ENCODE assay signal across 8 cellular contexts in genomic region chrX:46628406-46629371, GRCh38. TPM values are rescaled to one million over a fixed set of nuclear protein-coding genes. Genes with fewer than 3 reads are reported as not detected.
DNase-seq lines count a peak whose midpoint lies in the region; ATAC-seq and TF ChIP-seq lines count a peak whose summit lies in the region.

No MANE protein-coding gene starts in this region.

- no peaks in the 10 kb centered on the region for H3K79me2 ChIP-seq in trophoblast cell (ENCODE audit: control insufficient read depth, insufficient read depth, low read length, poor library complexity)

- H2BK120ac ChIP-seq in trophoblast cell (ENCODE audit: insufficient read depth, low read length, poor library complexity) = no peak overlapping the region

- no peaks in the 10 kb centered on the region for H3K36me3 ChIP-seq in trophoblast cell (ENCODE audit: control insufficient read depth in 1 of 2, insufficient read depth in 2 of 2, low read length in 2 of 2)

- no peak overlapping the region for H3K4me2 ChIP-seq in trophoblast cell (ENCODE audit: low read length)

- H3K79me1 ChIP-seq in trophoblast cell (ENCODE audit: low read length) = no peaks in the 10 kb centered on the region

- no peak overlapping the region for H2BK5ac ChIP-seq in trophoblast cell (ENCODE audit: low read depth, low read length, poor library complexity)

- no peak overlapping the region for H3K4me3 ChIP-seq in choroid plexus epithelial cell (ENCODE audit: low read depth, low read length)
- no peak overlapping the region for H3K4me3 ChIP-seq in trophoblast cell (ENCODE audit: low read depth, low read length)

- DNase-seq in choroid plexus epithelial cell (ENCODE audit: low read depth) = peak; percentile 84
- DNase-seq in trophoblast cell = peak; percentile 21 to 31
- no peak for DNase-seq in cortex of kidney (lab: John Stamatoyannopoulos, UW)
- no peak for DNase-seq in NCI-H1105 (lab: John Stamatoyannopoulos, UW)
- DNase-seq in COR-L47 (lab: John Stamatoyannopoulos, UW) = no peak

- no peak overlapping the region for H4K91ac ChIP-seq in trophoblast cell (ENCODE audit: low read depth, low read length)

- no peak overlapping the region for H4K8ac ChIP-seq in trophoblast cell (ENCODE audit: low read depth, low read length)

- H3K4ac ChIP-seq in trophoblast cell (ENCODE audit: low read depth, low read length) = no peak overlapping the region

- H3K27ac ChIP-seq in trophoblast cell (ENCODE audit: low read depth, low read length) = no peak overlapping the region

- no peaks in the 10 kb centered on the region for H3K27me3 ChIP-seq in trophoblast cell (ENCODE audit: insufficient read depth, low read length)

- WGBS in trophoblast cell (ENCODE audit: extremely low coverage, insufficient coverage, insufficient read length) = no CpG with 5 or more reads among the region's 6 CpGs

- no peak overlapping the region for H2AFZ ChIP-seq in trophoblast cell (ENCODE audit: insufficient read depth, low read length, poor library complexity)

- peaks cover 0 to 4% of the 10 kb centered on the region in 2 experiments for H3K4me1 ChIP-seq in trophoblast cell (ENCODE audit: control insufficient read depth in 1 of 2, insufficient read depth in 2 of 2, low read length in 2 of 2)

- no peak overlapping the region for H3K9ac ChIP-seq in trophoblast cell (ENCODE audit: low read length)

- no peaks in the 10 kb centered on the region for H3K9me3 ChIP-seq in trophoblast cell (ENCODE audit: insufficient read depth, low read depth, low read length)

- no peak overlapping the region for H3K23ac ChIP-seq in trophoblast cell (ENCODE audit: low read length)

- no peak for TF ChIP-seq CTCF in choroid plexus epithelial cell (conservative IDR thresholded peaks at IDR 0.05; ENCODE audit: low read depth, low read length)

- H3K14ac ChIP-seq in trophoblast cell (ENCODE audit: low read length) = no peak overlapping the region

- H3K18ac ChIP-seq in trophoblast cell (ENCODE audit: low read length) = no peak overlapping the region

- no peak overlapping the region for H4K12ac ChIP-seq in trophoblast cell (ENCODE audit: low read depth, low read length)

- ATAC-seq in GM18499 (IDR thresholded peaks at IDR 0.05; ENCODE audit: insufficient read depth, unreplicated experiment) = peak; percentile 90
- ATAC-seq in GM21423 (IDR thresholded peaks at IDR 0.05; ENCODE audit: unreplicated experiment) = peak; percentile 91
- peak; percentile 88 for ATAC-seq in HG03571 (IDR thresholded peaks at IDR 0.05; ENCODE audit: unreplicated experiment)

- no peak overlapping the region for H2AK5ac ChIP-seq in trophoblast cell (ENCODE audit: low read length)

- H2BK12ac ChIP-seq in trophoblast cell (ENCODE audit: low read length) = no peak overlapping the region

RNA-seq across cellular contexts. Expression of gene CHST7, which starts 55.1 kb away (rescaled TPM):
- 1.8 and 2.2 TPM in 2 replicates for polyA plus RNA-seq in trophoblast cell (2013)

Comparison
In these comparisons a context has a peak if more than half of its experiments do, and no peak if none do; other contexts are left out.
1. DNase-seq: peak in choroid plexus epithelial cell (single experiment) and trophoblast cell (2 of 2); none in cortex of kidney (single experiment), NCI-H1105 (single experiment) and COR-L47 (single experiment).
2. Peak in every context shown above with its lines, with median percentiles within 50 percentile points of each other: ATAC-seq.